ENCODE assay signal across 8 cellular contexts in genomic region chr10:99845837-99846382, GRCh38.
DNase-seq lines count a peak whose midpoint lies in the region; TF ChIP-seq lines count a peak whose summit lies in the region.

No MANE protein-coding gene starts in this region.

- peaks cover 0 to 3% (median 0%) of the 10 kb centered on the region in 3 donors for H3K36me3 ChIP-seq in Peyer's patch
- no peaks in the 10 kb centered on the region for H3K36me3 ChIP-seq in fibroblast of lung (ENCODE audit: control insufficient read depth, insufficient read depth, low read length)

- H3K27ac ChIP-seq in Peyer's patch (no peak overlapping the region), fibroblast of lung (ENCODE audit: insufficient read depth, low read length) (no peak overlapping the region)

- no peak for TF ChIP-seq POLR2A in Peyer's patch (IDR thresholded peaks at IDR 0.05)

- H3K9ac ChIP-seq in fibroblast of lung (ENCODE audit: insufficient read depth, low read length) = no peak overlapping the region

- DNase-seq in AML-193 (lab: John Stamatoyannopoulos, UW) (peak; percentile 75 to 77), GM19238 (ENCODE audit: insufficient read length, low spot score) (peak; percentile 27), HuH-7.5 (ENCODE audit: low spot score) (peak; percentile 56), Peyer's patch (peak; percentile 55 to 92 (median 75)), fibroblast of lung (ENCODE audit: low read depth in 2 of 2) (peak; percentile 90 to 96)
- DNase-seq in activated T-cell treated with anti-CD3 and anti-CD28 coated beads, Interleukin-2, amount 50 U/mL, for 48 hours = peak; percentile 72 to 73

- H3K9me3 ChIP-seq in Peyer's patch = no peaks in the 10 kb centered on the region
- H3K9me3 ChIP-seq in fibroblast of lung (ENCODE audit: control insufficient read depth, insufficient read depth, low read depth, low read length) = no peaks in the 10 kb centered on the region

- H3K27ac Mint-ChIP-seq in nephron = peak overlapping the region in 2 of 3 experiments; percentile 61 to 92
- no peak overlapping the region for H3K27ac Mint-ChIP-seq in stimulated activated naive CD8-positive, alpha-beta T cell treated with anti-CD3 and anti-CD28 coated beads, Interleukin-15, Interleukin-2, amounts not matched to agents 100 ng/mL and 50 ng/mL, for 24 hours

- H3K4me2 ChIP-seq in fibroblast of lung (ENCODE audit: extremely low read depth, insufficient read depth, low read length) = peak overlapping the region; percentile 42

- H3K9me3 Mint-ChIP-seq in nephron = peaks cover 2% of the 10 kb centered on the region
- H3K9me3 Mint-ChIP-seq in stimulated activated naive CD8-positive, alpha-beta T cell treated with anti-CD3 and anti-CD28 coated beads, Interleukin-15, Interleukin-2, amounts not matched to agents 100 ng/mL and 50 ng/mL, for 24 hours = no peaks in the 10 kb centered on the region

- no peaks in the 10 kb centered on the region for H4K20me1 ChIP-seq in fibroblast of lung (ENCODE audit: control insufficient read depth, extremely low read depth, insufficient read depth, low read length)

- peak overlapping the region; percentile 25 to 73 (median 66) for H3K4me3 Mint-ChIP-seq in nephron
- peak overlapping the region; percentile 21 for H3K4me3 Mint-ChIP-seq in stimulated activated naive CD8-positive, alpha-beta T cell treated with anti-CD3 and anti-CD28 coated beads, Interleukin-15, Interleukin-2, amounts not matched to agents 100 ng/mL and 50 ng/mL, for 24 hours

- peaks cover 21% of the 10 kb centered on the region for H3K4me1 Mint-ChIP-seq in nephron
- H3K4me1 Mint-ChIP-seq in stimulated activated naive CD8-positive, alpha-beta T cell treated with anti-CD3 and anti-CD28 coated beads, Interleukin-15, Interleukin-2, amounts not matched to agents 100 ng/mL and 50 ng/mL, for 24 hours (ENCODE audit: low read depth) = peaks cover 4% of the 10 kb centered on the region

- H3K4me3 ChIP-seq in Peyer's patch (peak overlapping the region in 2 of 4 donors; percentile 10 to 32), fibroblast of lung (replicated peaks in 1 of 4; ENCODE audit: control extremely low read depth in 1 of 4, insufficient read depth in 1 of 4, low read depth in 3 of 4, low read length in 4 of 4) (peak overlapping the region in 2 of 4 experiments; percentile 24 to 29)

- H3K27me3 Mint-ChIP-seq in nephron (ENCODE audit: low read depth) = peaks cover 9% of the 10 kb centered on the region
- no peaks in the 10 kb centered on the region for H3K27me3 Mint-ChIP-seq in stimulated activated naive CD8-positive, alpha-beta T cell treated with anti-CD3 and anti-CD28 coated beads, Interleukin-15, Interleukin-2, amounts not matched to agents 100 ng/mL and 50 ng/mL, for 24 hours

- H3K27me3 ChIP-seq in Peyer's patch (no peaks in the 10 kb centered on the region), fibroblast of lung (ENCODE audit: control insufficient read depth, insufficient read depth, low read length) (no peaks in the 10 kb centered on the region)

- H3K36me3 Mint-ChIP-seq in nephron (ENCODE audit: low read depth) = peaks cover 3% of the 10 kb centered on the region
- H3K36me3 Mint-ChIP-seq in stimulated activated naive CD8-positive, alpha-beta T cell treated with anti-CD3 and anti-CD28 coated beads, Interleukin-15, Interleukin-2, amounts not matched to agents 100 ng/mL and 50 ng/mL, for 24 hours (ENCODE audit: low read depth) = no peaks in the 10 kb centered on the region

- TF ChIP-seq CTCF in Peyer's patch (IDR thresholded peaks at IDR 0.05) = peak; percentile 89 to 99 (median 96)
- peak; percentile 92 to 95 for TF ChIP-seq CTCF in fibroblast of lung (conservative IDR thresholded peaks at IDR 0.05 in 1 of 2, IDR thresholded peaks at IDR 0.05 in 1 of 2; ENCODE audit: low read depth in 1 of 2, low read length in 2 of 2)
- peak; percentile 94 to 95 (median 95) for TF ChIP-seq CTCF in nephron (IDR thresholded peaks at IDR 0.05; ENCODE audit: unreplicated experiment in 3 of 3)

- H3K79me2 ChIP-seq in fibroblast of lung (ENCODE audit: control insufficient read depth, insufficient read depth, low read length) = no peaks in the 10 kb centered on the region

- peak overlapping the region; percentile 35 for H2AFZ ChIP-seq in fibroblast of lung (ENCODE audit: low read length)

- H3K4me1 ChIP-seq in Peyer's patch (peaks cover 0 to 12% (median 0%) of the 10 kb centered on the region in 4 donors), fibroblast of lung (ENCODE audit: control insufficient read depth, extremely low read depth, insufficient read depth, low read length) (no peaks in the 10 kb centered on the region)

Comparison
In these comparisons a context has a peak if more than half of its experiments do, and no peak if none do; other contexts are left out.
1. DNase-seq: peak in every context shown above with its lines; median percentile 93 in fibroblast of lung; 76 in AML-193; 75 in Peyer's patch; 72 in activated T-cell treated with anti-CD3 and anti-CD28 coated beads, Interleukin-2, amount 50 U/mL, for 48 hours; 56 in HuH-7.5; 27 in GM19238.